Comparison of ENCODE assay signal across 2 cellular contexts in the genomic region with DNA sequence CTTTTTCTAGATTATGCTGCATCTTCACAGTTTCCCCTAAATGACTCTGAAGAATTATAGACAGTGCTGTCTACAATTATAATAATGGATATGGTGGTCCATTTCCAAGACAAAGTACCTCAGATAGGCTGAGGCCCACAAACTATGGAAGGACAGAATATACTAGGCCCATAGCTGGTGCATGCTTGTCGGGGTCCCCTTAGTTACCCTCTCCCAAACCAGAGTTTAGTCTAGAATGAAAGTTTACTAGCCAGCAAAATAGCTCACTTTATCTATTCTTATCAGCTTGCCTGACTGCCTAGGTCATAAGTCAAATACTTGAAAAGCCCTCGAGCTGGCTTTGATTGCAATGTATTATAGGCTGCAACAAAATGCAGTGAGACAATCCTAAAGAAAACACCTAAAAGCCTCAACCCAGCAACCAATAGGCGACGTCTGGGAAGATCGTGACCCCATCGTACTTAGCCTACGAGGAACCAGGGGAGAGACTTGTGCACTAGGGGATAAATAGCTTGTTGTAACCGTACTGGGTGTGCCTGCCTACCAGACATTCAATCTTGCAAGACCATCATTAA.
TF ChIP-seq lines count a peak whose summit lies in the region.

No MANE protein-coding gene starts in this region.

TF ChIP-seq in HEK293, 187 proteins besides CTCF, POLR2A, EP300 and RAD21:
- peak; percentile 97 for TF ChIP-seq ZNF677 (tag by site-specific recombination; IDR thresholded peaks at IDR 0.05)
- no peak for TF ChIP-seq HOXC10 (CRISPR knock-in tag; IDR thresholded peaks at IDR 0.05)
- TF ChIP-seq, protein P1, sequence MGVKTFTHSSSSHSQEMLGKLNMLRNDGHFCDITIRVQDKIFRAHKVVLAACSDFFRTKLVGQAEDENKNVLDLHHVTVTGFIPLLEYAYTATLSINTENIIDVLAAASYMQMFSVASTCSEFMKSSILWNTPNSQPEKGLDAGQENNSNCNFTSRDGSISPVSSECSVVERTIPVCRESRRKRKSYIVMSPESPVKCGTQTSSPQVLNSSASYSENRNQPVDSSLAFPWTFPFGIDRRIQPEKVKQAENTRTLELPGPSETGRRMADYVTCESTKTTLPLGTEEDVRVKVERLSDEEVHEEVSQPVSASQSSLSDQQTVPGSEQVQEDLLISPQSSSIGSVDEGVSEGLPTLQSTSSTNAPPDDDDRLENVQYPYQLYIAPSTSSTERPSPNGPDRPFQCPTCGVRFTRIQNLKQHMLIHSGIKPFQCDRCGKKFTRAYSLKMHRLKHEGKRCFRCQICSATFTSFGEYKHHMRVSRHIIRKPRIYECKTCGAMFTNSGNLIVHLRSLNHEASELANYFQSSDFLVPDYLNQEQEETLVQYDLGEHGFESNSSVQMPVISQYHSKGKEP (tag by site-specific recombination; IDR thresholded peaks at IDR 0.05), result 0 out of 2 replicates have a peak, but pooled peaks have one; percentile 41

TF ChIP-seq in HepG2, 621 proteins besides CTCF, POLR2A, EP300 and RAD21:
- TF ChIP-seq ZNF878 (CRISPR knock-in tag; IDR thresholded peaks at IDR 0.05) (no peak), NFIB (CRISPR knock-in tag; IDR thresholded peaks at IDR 0.05; ENCODE audit: borderline replicate concordance) (no peak), ZNF75D (CRISPR knock-in tag; IDR thresholded peaks at IDR 0.05; ENCODE audit: borderline replicate concordance) (no peak), ZNF660 (CRISPR knock-in tag; IDR thresholded peaks at IDR 0.05; ENCODE audit: borderline replicate concordance, low read depth) (no peak), MYC (CRISPR knock-in tag; IDR thresholded peaks at IDR 0.05; ENCODE audit: borderline replicate concordance) (no peak), SRF (IDR thresholded peaks at IDR 0.05; ENCODE audit: low read depth, low read length) (no peak), MZF1 (CRISPR knock-in tag; IDR thresholded peaks at IDR 0.05; ENCODE audit: borderline replicate concordance) (no peak), NAIF1 (CRISPR knock-in tag; IDR thresholded peaks at IDR 0.05; ENCODE audit: borderline replicate concordance) (no peak), SNRNP70 (IDR thresholded peaks at IDR 0.05; ENCODE audit: low read depth, low read length) (no peak), ZNF619 (CRISPR knock-in tag; IDR thresholded peaks at IDR 0.05) (no peak)
- TF ChIP-seq, protein P2, sequence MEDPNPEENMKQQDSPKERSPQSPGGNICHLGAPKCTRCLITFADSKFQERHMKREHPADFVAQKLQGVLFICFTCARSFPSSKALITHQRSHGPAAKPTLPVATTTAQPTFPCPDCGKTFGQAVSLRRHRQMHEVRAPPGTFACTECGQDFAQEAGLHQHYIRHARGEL (CRISPR knock-in tag; IDR thresholded peaks at IDR 0.05), result no peak
- TF ChIP-seq, protein P3, sequence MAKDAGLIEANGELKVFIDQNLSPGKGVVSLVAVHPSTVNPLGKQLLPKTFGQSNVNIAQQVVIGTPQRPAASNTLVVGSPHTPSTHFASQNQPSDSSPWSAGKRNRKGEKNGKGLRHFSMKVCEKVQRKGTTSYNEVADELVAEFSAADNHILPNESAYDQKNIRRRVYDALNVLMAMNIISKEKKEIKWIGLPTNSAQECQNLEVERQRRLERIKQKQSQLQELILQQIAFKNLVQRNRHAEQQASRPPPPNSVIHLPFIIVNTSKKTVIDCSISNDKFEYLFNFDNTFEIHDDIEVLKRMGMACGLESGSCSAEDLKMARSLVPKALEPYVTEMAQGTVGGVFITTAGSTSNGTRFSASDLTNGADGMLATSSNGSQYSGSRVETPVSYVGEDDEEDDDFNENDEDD (CRISPR knock-in tag; IDR thresholded peaks at IDR 0.05; ENCODE audit: borderline replicate concordance), result no peak
- TF ChIP-seq, protein P4, sequence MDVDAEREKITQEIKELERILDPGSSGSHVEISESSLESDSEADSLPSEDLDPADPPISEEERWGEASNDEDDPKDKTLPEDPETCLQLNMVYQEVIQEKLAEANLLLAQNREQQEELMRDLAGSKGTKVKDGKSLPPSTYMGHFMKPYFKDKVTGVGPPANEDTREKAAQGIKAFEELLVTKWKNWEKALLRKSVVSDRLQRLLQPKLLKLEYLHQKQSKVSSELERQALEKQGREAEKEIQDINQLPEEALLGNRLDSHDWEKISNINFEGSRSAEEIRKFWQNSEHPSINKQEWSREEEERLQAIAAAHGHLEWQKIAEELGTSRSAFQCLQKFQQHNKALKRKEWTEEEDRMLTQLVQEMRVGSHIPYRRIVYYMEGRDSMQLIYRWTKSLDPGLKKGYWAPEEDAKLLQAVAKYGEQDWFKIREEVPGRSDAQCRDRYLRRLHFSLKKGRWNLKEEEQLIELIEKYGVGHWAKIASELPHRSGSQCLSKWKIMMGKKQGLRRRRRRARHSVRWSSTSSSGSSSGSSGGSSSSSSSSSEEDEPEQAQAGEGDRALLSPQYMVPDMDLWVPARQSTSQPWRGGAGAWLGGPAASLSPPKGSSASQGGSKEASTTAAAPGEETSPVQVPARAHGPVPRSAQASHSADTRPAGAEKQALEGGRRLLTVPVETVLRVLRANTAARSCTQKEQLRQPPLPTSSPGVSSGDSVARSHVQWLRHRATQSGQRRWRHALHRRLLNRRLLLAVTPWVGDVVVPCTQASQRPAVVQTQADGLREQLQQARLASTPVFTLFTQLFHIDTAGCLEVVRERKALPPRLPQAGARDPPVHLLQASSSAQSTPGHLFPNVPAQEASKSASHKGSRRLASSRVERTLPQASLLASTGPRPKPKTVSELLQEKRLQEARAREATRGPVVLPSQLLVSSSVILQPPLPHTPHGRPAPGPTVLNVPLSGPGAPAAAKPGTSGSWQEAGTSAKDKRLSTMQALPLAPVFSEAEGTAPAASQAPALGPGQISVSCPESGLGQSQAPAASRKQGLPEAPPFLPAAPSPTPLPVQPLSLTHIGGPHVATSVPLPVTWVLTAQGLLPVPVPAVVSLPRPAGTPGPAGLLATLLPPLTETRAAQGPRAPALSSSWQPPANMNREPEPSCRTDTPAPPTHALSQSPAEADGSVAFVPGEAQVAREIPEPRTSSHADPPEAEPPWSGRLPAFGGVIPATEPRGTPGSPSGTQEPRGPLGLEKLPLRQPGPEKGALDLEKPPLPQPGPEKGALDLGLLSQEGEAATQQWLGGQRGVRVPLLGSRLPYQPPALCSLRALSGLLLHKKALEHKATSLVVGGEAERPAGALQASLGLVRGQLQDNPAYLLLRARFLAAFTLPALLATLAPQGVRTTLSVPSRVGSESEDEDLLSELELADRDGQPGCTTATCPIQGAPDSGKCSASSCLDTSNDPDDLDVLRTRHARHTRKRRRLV (CRISPR knock-in tag; IDR thresholded peaks at IDR 0.05), result no peak
TF ChIP-seq in HepG2: peak in this region for 0.
